1 cellular context compared by ENCODE assay signal in the genomic region with DNA sequence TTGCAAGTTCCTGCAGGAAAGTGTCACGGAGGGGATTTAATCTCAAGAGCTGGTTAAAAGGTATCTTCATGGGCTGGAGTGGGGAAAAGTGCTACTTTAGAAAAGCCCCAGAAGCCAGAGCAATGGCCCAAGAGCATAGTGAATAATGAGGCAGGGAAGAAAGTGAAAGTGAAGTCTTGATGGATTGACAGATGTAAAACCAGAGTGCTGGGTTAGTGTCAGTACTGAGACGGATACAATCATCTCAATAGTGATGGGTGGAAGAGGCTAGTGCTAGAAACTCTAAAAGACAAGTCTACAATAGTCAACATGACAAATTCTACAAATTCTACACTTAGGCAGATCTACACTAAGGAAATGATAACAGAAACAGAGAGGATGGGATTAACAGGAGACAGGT.
TF ChIP-seq lines count a peak whose summit lies in the region.

No MANE protein-coding gene starts in this region.

TF ChIP-seq in GM12878, 131 proteins besides CTCF, POLR2A, EP300 and RAD21:
- TF ChIP-seq RUNX3 (IDR thresholded peaks at IDR 0.05; ENCODE audit: low read length) = 0 out of 2 replicates have a peak, but pooled peaks have one; percentile 17
- no peak for TF ChIP-seq IRF4 (IDR thresholded peaks at IDR 0.05; ENCODE audit: low read depth, low read length)
- TF ChIP-seq, protein P1, sequence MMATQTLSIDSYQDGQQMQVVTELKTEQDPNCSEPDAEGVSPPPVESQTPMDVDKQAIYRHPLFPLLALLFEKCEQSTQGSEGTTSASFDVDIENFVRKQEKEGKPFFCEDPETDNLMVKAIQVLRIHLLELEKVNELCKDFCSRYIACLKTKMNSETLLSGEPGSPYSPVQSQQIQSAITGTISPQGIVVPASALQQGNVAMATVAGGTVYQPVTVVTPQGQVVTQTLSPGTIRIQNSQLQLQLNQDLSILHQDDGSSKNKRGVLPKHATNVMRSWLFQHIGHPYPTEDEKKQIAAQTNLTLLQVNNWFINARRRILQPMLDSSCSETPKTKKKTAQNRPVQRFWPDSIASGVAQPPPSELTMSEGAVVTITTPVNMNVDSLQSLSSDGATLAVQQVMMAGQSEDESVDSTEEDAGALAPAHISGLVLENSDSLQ (IDR thresholded peaks at IDR 0.05) = peak; percentile 86
- TF ChIP-seq ZNF274 (IDR thresholded peaks at IDR 0.05; ENCODE audit: insufficient read depth, insufficient read length) = no peak
- TF ChIP-seq, protein P2, sequence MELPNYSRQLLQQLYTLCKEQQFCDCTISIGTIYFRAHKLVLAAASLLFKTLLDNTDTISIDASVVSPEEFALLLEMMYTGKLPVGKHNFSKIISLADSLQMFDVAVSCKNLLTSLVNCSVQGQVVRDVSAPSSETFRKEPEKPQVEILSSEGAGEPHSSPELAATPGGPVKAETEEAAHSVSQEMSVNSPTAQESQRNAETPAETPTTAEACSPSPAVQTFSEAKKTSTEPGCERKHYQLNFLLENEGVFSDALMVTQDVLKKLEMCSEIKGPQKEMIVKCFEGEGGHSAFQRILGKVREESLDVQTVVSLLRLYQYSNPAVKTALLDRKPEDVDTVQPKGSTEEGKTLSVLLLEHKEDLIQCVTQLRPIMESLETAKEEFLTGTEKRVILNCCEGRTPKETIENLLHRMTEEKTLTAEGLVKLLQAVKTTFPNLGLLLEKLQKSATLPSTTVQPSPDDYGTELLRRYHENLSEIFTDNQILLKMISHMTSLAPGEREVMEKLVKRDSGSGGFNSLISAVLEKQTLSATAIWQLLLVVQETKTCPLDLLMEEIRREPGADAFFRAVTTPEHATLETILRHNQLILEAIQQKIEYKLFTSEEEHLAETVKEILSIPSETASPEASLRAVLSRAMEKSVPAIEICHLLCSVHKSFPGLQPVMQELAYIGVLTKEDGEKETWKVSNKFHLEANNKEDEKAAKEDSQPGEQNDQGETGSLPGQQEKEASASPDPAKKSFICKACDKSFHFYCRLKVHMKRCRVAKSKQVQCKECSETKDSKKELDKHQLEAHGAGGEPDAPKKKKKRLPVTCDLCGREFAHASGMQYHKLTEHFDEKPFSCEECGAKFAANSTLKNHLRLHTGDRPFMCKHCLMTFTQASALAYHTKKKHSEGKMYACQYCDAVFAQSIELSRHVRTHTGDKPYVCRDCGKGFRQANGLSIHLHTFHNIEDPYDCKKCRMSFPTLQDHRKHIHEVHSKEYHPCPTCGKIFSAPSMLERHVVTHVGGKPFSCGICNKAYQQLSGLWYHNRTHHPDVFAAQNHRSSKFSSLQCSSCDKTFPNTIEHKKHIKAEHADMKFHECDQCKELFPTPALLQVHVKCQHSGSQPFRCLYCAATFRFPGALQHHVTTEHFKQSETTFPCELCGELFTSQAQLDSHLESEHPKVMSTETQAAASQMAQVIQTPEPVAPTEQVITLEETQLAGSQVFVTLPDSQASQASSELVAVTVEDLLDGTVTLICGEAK (IDR thresholded peaks at IDR 0.05; ENCODE audit: borderline replicate concordance) = no peak
- no peak for TF ChIP-seq CBX3 (IDR thresholded peaks at IDR 0.05; ENCODE audit: borderline replicate concordance, low read depth)
- no peak for TF ChIP-seq MYC (IDR thresholded peaks at IDR 0.05; ENCODE audit: insufficient read depth, insufficient read length, insufficient replicate concordance, low read length, severe bottlenecking)
- TF ChIP-seq, protein P3, sequence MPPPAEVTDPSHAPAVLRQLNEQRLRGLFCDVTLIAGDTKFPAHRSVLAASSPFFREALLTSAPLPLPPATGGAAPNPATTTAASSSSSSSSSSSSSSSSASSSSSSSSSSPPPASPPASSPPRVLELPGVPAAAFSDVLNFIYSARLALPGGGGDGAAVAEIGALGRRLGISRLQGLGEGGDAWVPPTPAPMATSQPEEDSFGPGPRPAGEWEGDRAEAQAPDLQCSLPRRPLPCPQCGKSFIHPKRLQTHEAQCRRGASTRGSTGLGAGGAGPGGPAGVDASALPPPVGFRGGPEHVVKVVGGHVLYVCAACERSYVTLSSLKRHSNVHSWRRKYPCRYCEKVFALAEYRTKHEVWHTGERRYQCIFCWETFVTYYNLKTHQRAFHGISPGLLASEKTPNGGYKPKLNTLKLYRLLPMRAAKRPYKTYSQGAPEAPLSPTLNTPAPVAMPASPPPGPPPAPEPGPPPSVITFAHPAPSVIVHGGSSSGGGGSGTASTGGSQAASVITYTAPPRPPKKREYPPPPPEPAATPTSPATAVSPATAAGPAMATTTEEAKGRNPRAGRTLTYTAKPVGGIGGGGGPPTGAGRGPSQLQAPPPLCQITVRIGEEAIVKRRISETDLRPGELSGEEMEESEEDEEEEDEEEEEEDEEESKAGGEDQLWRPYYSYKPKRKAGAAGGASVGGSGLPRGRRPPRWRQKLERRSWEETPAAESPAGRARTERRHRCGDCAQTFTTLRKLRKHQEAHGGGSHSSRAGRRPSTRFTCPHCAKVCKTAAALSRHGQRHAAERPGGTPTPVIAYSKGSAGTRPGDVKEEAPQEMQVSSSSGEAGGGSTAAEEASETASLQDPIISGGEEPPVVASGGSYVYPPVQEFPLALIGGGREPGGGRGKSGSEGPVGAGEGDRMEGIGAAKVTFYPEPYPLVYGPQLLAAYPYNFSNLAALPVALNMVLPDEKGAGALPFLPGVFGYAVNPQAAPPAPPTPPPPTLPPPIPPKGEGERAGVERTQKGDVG (CRISPR knock-in tag; IDR thresholded peaks at IDR 0.05) = no peak
- TF ChIP-seq, protein P4, sequence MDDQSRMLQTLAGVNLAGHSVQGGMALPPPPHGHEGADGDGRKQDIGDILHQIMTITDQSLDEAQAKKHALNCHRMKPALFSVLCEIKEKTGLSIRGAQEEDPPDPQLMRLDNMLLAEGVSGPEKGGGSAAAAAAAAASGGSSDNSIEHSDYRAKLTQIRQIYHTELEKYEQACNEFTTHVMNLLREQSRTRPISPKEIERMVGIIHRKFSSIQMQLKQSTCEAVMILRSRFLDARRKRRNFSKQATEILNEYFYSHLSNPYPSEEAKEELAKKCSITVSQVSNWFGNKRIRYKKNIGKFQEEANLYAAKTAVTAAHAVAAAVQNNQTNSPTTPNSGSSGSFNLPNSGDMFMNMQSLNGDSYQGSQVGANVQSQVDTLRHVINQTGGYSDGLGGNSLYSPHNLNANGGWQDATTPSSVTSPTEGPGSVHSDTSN (IDR thresholded peaks at IDR 0.05; ENCODE audit: insufficient replicate concordance, low read depth, low read length) = peak; percentile 69
